ENCODE assay signal across 8 cellular contexts in genomic region chr6:78867370-78868040, GRCh38. TPM values are rescaled to one million over a fixed set of nuclear protein-coding genes. Genes with fewer than 3 reads are reported as not detected.
DNase-seq lines count a peak whose midpoint lies in the region; ATAC-seq and TF ChIP-seq lines count a peak whose summit lies in the region.

A gene with protein sequence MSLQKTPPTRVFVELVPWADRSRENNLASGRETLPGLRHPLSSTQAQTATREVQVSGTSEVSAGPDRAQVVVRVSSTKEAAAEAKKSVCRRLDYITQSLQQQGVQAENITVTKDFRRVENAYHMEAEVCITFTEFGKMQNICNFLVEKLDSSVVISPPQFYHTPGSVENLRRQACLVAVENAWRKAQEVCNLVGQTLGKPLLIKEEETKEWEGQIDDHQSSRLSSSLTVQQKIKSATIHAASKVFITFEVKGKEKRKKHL (plus strand): TSS chr6:78867551. CDS start chr6:78867577, 26 bp downstream.

- CTCF ChIA-PET in PC-3 (lab: Charles Lee), result no interaction called here

- H3K4me3 ChIP-seq in PC-3 (ENCODE audit: low read length), result peak within 1 kb of the TSS; percentile 97

- H3K9me3 ChIP-seq in PC-3 (ENCODE audit: low read length), result no peaks in the 10 kb centered on the region

- H3K4me1 Mint-ChIP-seq in activated T-cell treated with anti-CD3 and anti-CD28 coated beads, Interleukin-2, amount 50 U/mL, for 4 hours (ENCODE audit: low read depth), result peaks cover 22% of the 10 kb centered on the region
- H3K4me1 Mint-ChIP-seq in naive B cell, result peaks cover 8 to 21% (median 19%) of the 10 kb centered on the region in 3 donors
- peaks cover 9% of the 10 kb centered on the region for H3K4me1 Mint-ChIP-seq in stimulated activated effector memory CD8-positive, alpha-beta T cell treated with anti-CD3 and anti-CD28 coated beads, Interleukin-12 subunit alpha, Interleukin-12 subunit beta, amount 100 ng/mL, for 72 hours

- ATAC-seq in GM21526 (IDR thresholded peaks at IDR 0.05; ENCODE audit: low FRiP score, unreplicated experiment) (peak; percentile 97), PC-3 (peak; percentile 96), naive B cell (ENCODE audit: low read depth in 2 of 2) (peak; percentile 89 to 91)
- ATAC-seq in activated T-cell treated with anti-CD3 and anti-CD28 coated beads, Interleukin-2, amount 50 U/mL, for 4 hours, result peak; percentile 97 to 98
- ATAC-seq in stimulated activated effector memory CD8-positive, alpha-beta T cell treated with anti-CD3 and anti-CD28 coated beads, Interleukin-12 subunit alpha, Interleukin-12 subunit beta, amount 100 ng/mL, for 72 hours, result peak; percentile 99

- H3K79me2 ChIP-seq in PC-3 (ENCODE audit: low read length), result 0 out of 2 replicates have a peak, but pooled peaks cover 7% of the 10 kb centered on the region

- H3K9me2 ChIP-seq in PC-3 (replicated peaks; ENCODE audit: low read length), result no peaks in the 10 kb centered on the region

- H3K27me3 Mint-ChIP-seq in activated T-cell treated with anti-CD3 and anti-CD28 coated beads, Interleukin-2, amount 50 U/mL, for 4 hours (ENCODE audit: low read depth), result no peaks in the 10 kb centered on the region
- no peaks in the 10 kb centered on the region for H3K27me3 Mint-ChIP-seq in naive B cell

- peak within 1 kb of the TSS; percentile 100 for H2AFZ ChIP-seq in PC-3 (ENCODE audit: low read length)

- H3K27me3 ChIP-seq in PC-3 (ENCODE audit: low read length), result no peaks in the 10 kb centered on the region

- peaks cover 7% of the 10 kb centered on the region for H3K36me3 Mint-ChIP-seq in activated T-cell treated with anti-CD3 and anti-CD28 coated beads, Interleukin-2, amount 50 U/mL, for 4 hours (ENCODE audit: insufficient read depth)
- H3K36me3 Mint-ChIP-seq in naive B cell, result no peaks in the 10 kb centered on the region
- peaks cover 8% of the 10 kb centered on the region for H3K36me3 Mint-ChIP-seq in stimulated activated effector memory CD8-positive, alpha-beta T cell treated with anti-CD3 and anti-CD28 coated beads, Interleukin-12 subunit alpha, Interleukin-12 subunit beta, amount 100 ng/mL, for 72 hours

- no peaks in the 10 kb centered on the region for H4K20me1 ChIP-seq in PC-3 (ENCODE audit: low read length)

- H3K4me2 ChIP-seq in PC-3 (ENCODE audit: low read length), result peak within 1 kb of the TSS; percentile 91

- peak within 1 kb of the TSS; percentile 18; the same call in 1 of the 2 replicates for H3K27ac ChIP-seq in PC-3 (ENCODE audit: low read length)

- no peaks in the 10 kb centered on the region for H3K4me1 ChIP-seq in PC-3 (ENCODE audit: insufficient read depth, low read length)

- no peaks in the 10 kb centered on the region for H3K9me3 Mint-ChIP-seq in activated T-cell treated with anti-CD3 and anti-CD28 coated beads, Interleukin-2, amount 50 U/mL, for 4 hours
- no peaks in the 10 kb centered on the region for H3K9me3 Mint-ChIP-seq in naive B cell
- no peaks in the 10 kb centered on the region for H3K9me3 Mint-ChIP-seq in stimulated activated effector memory CD8-positive, alpha-beta T cell treated with anti-CD3 and anti-CD28 coated beads, Interleukin-12 subunit alpha, Interleukin-12 subunit beta, amount 100 ng/mL, for 72 hours

- H3K4me3 Mint-ChIP-seq in activated T-cell treated with anti-CD3 and anti-CD28 coated beads, Interleukin-2, amount 50 U/mL, for 4 hours, result peak within 1 kb of the TSS; percentile 98
- peak within 1 kb of the TSS; percentile 90 to 100 (median 99) for H3K4me3 Mint-ChIP-seq in naive B cell
- H3K4me3 Mint-ChIP-seq in stimulated activated effector memory CD8-positive, alpha-beta T cell treated with anti-CD3 and anti-CD28 coated beads, Interleukin-12 subunit alpha, Interleukin-12 subunit beta, amount 100 ng/mL, for 72 hours, result peak within 1 kb of the TSS; percentile 98

- H3K27ac Mint-ChIP-seq in naive B cell, result peak within 1 kb of the TSS; percentile 95 to 98 (median 97)
- H3K27ac Mint-ChIP-seq in stimulated activated effector memory CD8-positive, alpha-beta T cell treated with anti-CD3 and anti-CD28 coated beads, Interleukin-12 subunit alpha, Interleukin-12 subunit beta, amount 100 ng/mL, for 72 hours, result peak within 1 kb of the TSS; percentile 93

- DNase-seq in DMS153 treated with DMSO at 0.1 percent for 48 hours (lab: John Stamatoyannopoulos, UW; ENCODE audit: unreplicated experiment) (peak; percentile 92), HuH-7.5 (ENCODE audit: low spot score) (peak; percentile 72), PC-3 (peak; percentile 78), fibroblast of gingiva (ENCODE audit: low read depth) (peak; percentile 80), naive B cell (peak; percentile 87)
- peak; percentile 57 for DNase-seq in activated T-cell treated with anti-CD3 and anti-CD28 coated beads, Interleukin-2, amount 50 U/mL, for 4 hours
- peak; percentile 53 to 88 for DNase-seq in stimulated activated effector memory CD8-positive, alpha-beta T cell treated with anti-CD3 and anti-CD28 coated beads, Interleukin-12 subunit alpha, Interleukin-12 subunit beta, amount 100 ng/mL, for 72 hours (ENCODE audit: low spot score in 2 of 2)

- BruUV-seq in PC-3 (replicated peaks; lab: Mats Ljungman, UMichigan), result no TSS peak

- 0 out of 2 replicates have a peak, but pooled peaks have one; percentile 9 for TF ChIP-seq CTCF in PC-3 (conservative IDR thresholded peaks at IDR 0.05; ENCODE audit: low read depth, low read length)

- no peaks in the 10 kb centered on the region for H3F3A ChIP-seq in PC-3 (ENCODE audit: low read length, unreplicated experiment)

- H3K36me3 ChIP-seq in PC-3 (ENCODE audit: low read depth, low read length), result no peaks in the 10 kb centered on the region

- intact Hi-C loops in PC-3 (cut with micrococcal nuclease), result no loop called here

- POLR2A ChIA-PET in PC-3 (lab: Charles Lee; ENCODE audit: unreplicated experiment), result interaction anchor here (0.6 kb wide), 2 partner anchors 210 to 763 kb away, joined by 3 to 6 read pairs; partner anchors contain the start of genes PHIP and SH3BGRL2

- peak within 1 kb of the TSS; percentile 80 for H3K9ac ChIP-seq in PC-3 (ENCODE audit: low read length)

RNA-seq across cellular contexts. Expression of the gene that starts here (rescaled TPM):
- 1.8 and 3.4 TPM in 2 replicates for total RNA-seq in PC-3 (2014; rRNA removed)
- total RNA-seq in activated T-cell treated with anti-CD3 and anti-CD28 coated beads, Interleukin-2, amount 50 U/mL, for 4 hours, result 1 to 10 TPM; 1.7 to 2.3 (median 2.2) TPM
- 1 to 10 TPM; 1.7 to 2.6 (median 2.2) TPM for polyA plus RNA-seq in naive B cell (ENCODE audit: low read depth in 6 of 6)

Comparison
In these comparisons a context has a peak if more than half of its experiments do, and no peak if none do; other contexts are left out.
1. Peak in every context shown above with its lines: DNase-seq, ATAC-seq, H3K4me3 ChIP-seq and H3K27ac ChIP-seq.